Comparison of ENCODE assay signal across 8 cellular contexts in the genomic region with DNA sequence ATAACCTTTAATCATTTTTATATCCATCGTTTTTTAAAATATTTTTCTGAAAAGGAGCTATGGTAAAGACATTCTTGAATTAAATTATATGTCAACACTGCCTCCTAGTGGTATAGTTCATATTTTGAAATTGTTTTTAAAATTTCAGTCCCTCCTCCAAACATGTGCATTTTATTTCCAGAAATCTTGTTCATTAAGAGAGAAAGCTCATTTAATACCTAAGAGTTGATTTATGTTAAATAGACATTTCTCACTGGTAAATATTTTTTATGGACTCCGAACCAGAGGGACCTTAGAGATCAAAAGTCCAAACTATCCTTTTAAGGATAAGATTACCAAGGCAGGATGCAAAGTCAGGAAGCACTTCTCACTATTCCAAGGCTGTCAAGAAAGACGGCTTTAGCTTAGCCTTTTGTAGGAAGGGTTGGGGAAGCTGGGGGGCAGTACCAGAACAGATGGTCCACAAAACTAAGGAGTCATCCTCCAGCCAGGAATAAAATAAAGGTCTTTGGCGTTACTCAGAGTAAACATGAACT. TPM values are rescaled to one million over a fixed set of nuclear protein-coding genes. Genes with fewer than 3 reads are reported as not detected.
DNase-seq lines count a peak whose midpoint lies in the region; ATAC-seq and TF ChIP-seq lines count a peak whose summit lies in the region.

No MANE protein-coding gene starts in this region.

- H3K4me1 Mint-ChIP-seq in activated CD4-positive, alpha-beta memory T cell treated with anti-CD3 and anti-CD28 coated beads for 36 hours (ENCODE audit: low read depth): peaks cover 13% of the 10 kb centered on the region
- peaks cover 15% of the 10 kb centered on the region for H3K4me1 Mint-ChIP-seq in activated CD4-positive, alpha-beta memory T cell treated with anti-CD3 and anti-CD28 coated beads, Interleukin-2, amount 10 ng/mL, durations not matched to agents 7 days and 5 days

- no peaks in the 10 kb centered on the region for H3K36me3 Mint-ChIP-seq in activated CD4-positive, alpha-beta memory T cell treated with anti-CD3 and anti-CD28 coated beads for 36 hours
- H3K36me3 Mint-ChIP-seq in activated CD4-positive, alpha-beta memory T cell treated with anti-CD3 and anti-CD28 coated beads, Interleukin-2, amount 10 ng/mL, durations not matched to agents 7 days and 5 days (ENCODE audit: low read depth): no peaks in the 10 kb centered on the region

- intact Hi-C loops in activated CD4-positive, alpha-beta memory T cell treated with anti-CD3 and anti-CD28 coated beads for 36 hours (cut with micrococcal nuclease): loop anchor here (1.0 to 2.0 kb wide), 5 partner anchors 102 to 331 kb away; a partner anchor contains a TSS
- intact Hi-C loops in left ventricle myocardium inferior (cut with micrococcal nuclease) (loop anchor here (5.0 to 10.0 kb wide), 3 partner anchors 111 to 402 kb away; no protein-coding TSS in a partner anchor), sciatic nerve (cut with DNase I) (loop anchor here (10.0 kb wide), 1 partner anchor 108 kb away; no protein-coding TSS in a partner anchor)

- no peaks in the 10 kb centered on the region for H3K9me3 ChIP-seq in left ventricle myocardium inferior (replicated peaks)

- DNase-seq in activated CD4-positive, alpha-beta memory T cell treated with anti-CD3 and anti-CD28 coated beads for 36 hours: no peak
- no peak for DNase-seq in activated CD4-positive, alpha-beta memory T cell treated with anti-CD3 and anti-CD28 coated beads, Interleukin-2, amount 10 ng/mL, durations not matched to agents 7 days and 5 days
- DNase-seq in NCI-H2227 (lab: John Stamatoyannopoulos, UW; ENCODE audit: unreplicated experiment): peak; percentile 48
- peak; percentile 54 for DNase-seq in amniotic stem cell (lab: John Stamatoyannopoulos, UW)
- DNase-seq in left ventricle myocardium inferior: no peak
- DNase-seq in sciatic nerve (ENCODE audit: low spot score): no peak
- no peak for DNase-seq in GDM1 (lab: John Stamatoyannopoulos, UW)

- H3K4me1 ChIP-seq in left ventricle myocardium inferior: peaks cover 13% of the 10 kb centered on the region

- H3K27ac Mint-ChIP-seq in activated CD4-positive, alpha-beta memory T cell treated with anti-CD3 and anti-CD28 coated beads for 36 hours: no peak overlapping the region
- H3K27ac Mint-ChIP-seq in activated CD4-positive, alpha-beta memory T cell treated with anti-CD3 and anti-CD28 coated beads, Interleukin-2, amount 10 ng/mL, durations not matched to agents 7 days and 5 days: no peak overlapping the region

- peaks cover 3% of the 10 kb centered on the region for H3K27me3 Mint-ChIP-seq in activated CD4-positive, alpha-beta memory T cell treated with anti-CD3 and anti-CD28 coated beads for 36 hours
- H3K27me3 Mint-ChIP-seq in activated CD4-positive, alpha-beta memory T cell treated with anti-CD3 and anti-CD28 coated beads, Interleukin-2, amount 10 ng/mL, durations not matched to agents 7 days and 5 days: no peaks in the 10 kb centered on the region

- CTCF ChIA-PET in activated CD4-positive, alpha-beta memory T cell treated with anti-CD3 and anti-CD28 coated beads for 36 hours (lab: Charles Lee): interaction anchor here (0.6 to 11.2 kb wide), 52 partner anchors 10 to 1441 kb away, joined by 3 to 404 read pairs (median 4); a partner anchor contains a TSS
- CTCF ChIA-PET in activated CD4-positive, alpha-beta memory T cell treated with anti-CD3 and anti-CD28 coated beads, Interleukin-2, amount 10 ng/mL, durations not matched to agents 7 days and 5 days (lab: Charles Lee): interaction anchor here (0.6 to 10.0 kb wide), 55 partner anchors 8 to 1203 kb away, joined by 3 to 220 read pairs (median 4); a partner anchor contains a TSS

- peak; percentile 36 for TF ChIP-seq CTCF in left ventricle myocardium inferior (IDR thresholded peaks at IDR 0.05; ENCODE audit: borderline replicate concordance)

- peak overlapping the region; percentile 66 for H3K27ac ChIP-seq in left ventricle myocardium inferior (replicated peaks)

- H3K27me3 ChIP-seq in left ventricle myocardium inferior (ENCODE audit: low read depth): no peaks in the 10 kb centered on the region

- H3K4me3 ChIP-seq in left ventricle myocardium inferior: peak overlapping the region; percentile 51

- H3K36me3 ChIP-seq in left ventricle myocardium inferior: no peaks in the 10 kb centered on the region

- H3K4me3 Mint-ChIP-seq in activated CD4-positive, alpha-beta memory T cell treated with anti-CD3 and anti-CD28 coated beads for 36 hours: peak overlapping the region; percentile 67
- H3K4me3 Mint-ChIP-seq in activated CD4-positive, alpha-beta memory T cell treated with anti-CD3 and anti-CD28 coated beads, Interleukin-2, amount 10 ng/mL, durations not matched to agents 7 days and 5 days: no peak overlapping the region

- POLR2A ChIA-PET in activated CD4-positive, alpha-beta memory T cell treated with anti-CD3 and anti-CD28 coated beads for 36 hours (lab: Charles Lee): interaction anchor here (1.1 to 1.2 kb wide), 2 partner anchors 104 to 794 kb away, joined by 3 to 5 read pairs; no protein-coding TSS in a partner anchor
- POLR2A ChIA-PET in activated CD4-positive, alpha-beta memory T cell treated with anti-CD3 and anti-CD28 coated beads, Interleukin-2, amount 10 ng/mL, durations not matched to agents 7 days and 5 days (lab: Charles Lee): interaction anchor here (1.0 kb wide), 1 partner anchor 149 kb away, joined by 6 read pairs; a partner anchor contains a TSS

- no peaks in the 10 kb centered on the region for H3K9me3 Mint-ChIP-seq in activated CD4-positive, alpha-beta memory T cell treated with anti-CD3 and anti-CD28 coated beads for 36 hours
- H3K9me3 Mint-ChIP-seq in activated CD4-positive, alpha-beta memory T cell treated with anti-CD3 and anti-CD28 coated beads, Interleukin-2, amount 10 ng/mL, durations not matched to agents 7 days and 5 days: no peaks in the 10 kb centered on the region

- ATAC-seq in sciatic nerve (peak; percentile 69), GM21576 (IDR thresholded peaks at IDR 0.05; ENCODE audit: unreplicated experiment) (no peak)

RNA-seq across cellular contexts. Expression of a gene that starts 21.6 kb away (rescaled TPM):
- not detected for total RNA-seq in activated CD4-positive, alpha-beta memory T cell treated with anti-CD3 and anti-CD28 coated beads for 36 hours
- not detected for total RNA-seq in activated CD4-positive, alpha-beta memory T cell treated with anti-CD3 and anti-CD28 coated beads, Interleukin-2, amount 10 ng/mL, durations not matched to agents 7 days and 5 days
- total RNA-seq in left ventricle myocardium inferior (not detected), sciatic nerve (3.2 TPM)

Comparison
In these comparisons a context has a peak if more than half of its experiments do, and no peak if none do; other contexts are left out.
1. DNase-seq: peak in NCI-H2227 (single experiment) and amniotic stem cell (single experiment); none in activated CD4-positive, alpha-beta memory T cell treated with anti-CD3 and anti-CD28 coated beads for 36 hours (single experiment), activated CD4-positive, alpha-beta memory T cell treated with anti-CD3 and anti-CD28 coated beads, Interleukin-2, amount 10 ng/mL, durations not matched to agents 7 days and 5 days (single experiment), left ventricle myocardium inferior (single experiment), sciatic nerve (single experiment) and GDM1 (single experiment).